15 cellular contexts compared by ENCODE assay signal in the genomic region with DNA sequence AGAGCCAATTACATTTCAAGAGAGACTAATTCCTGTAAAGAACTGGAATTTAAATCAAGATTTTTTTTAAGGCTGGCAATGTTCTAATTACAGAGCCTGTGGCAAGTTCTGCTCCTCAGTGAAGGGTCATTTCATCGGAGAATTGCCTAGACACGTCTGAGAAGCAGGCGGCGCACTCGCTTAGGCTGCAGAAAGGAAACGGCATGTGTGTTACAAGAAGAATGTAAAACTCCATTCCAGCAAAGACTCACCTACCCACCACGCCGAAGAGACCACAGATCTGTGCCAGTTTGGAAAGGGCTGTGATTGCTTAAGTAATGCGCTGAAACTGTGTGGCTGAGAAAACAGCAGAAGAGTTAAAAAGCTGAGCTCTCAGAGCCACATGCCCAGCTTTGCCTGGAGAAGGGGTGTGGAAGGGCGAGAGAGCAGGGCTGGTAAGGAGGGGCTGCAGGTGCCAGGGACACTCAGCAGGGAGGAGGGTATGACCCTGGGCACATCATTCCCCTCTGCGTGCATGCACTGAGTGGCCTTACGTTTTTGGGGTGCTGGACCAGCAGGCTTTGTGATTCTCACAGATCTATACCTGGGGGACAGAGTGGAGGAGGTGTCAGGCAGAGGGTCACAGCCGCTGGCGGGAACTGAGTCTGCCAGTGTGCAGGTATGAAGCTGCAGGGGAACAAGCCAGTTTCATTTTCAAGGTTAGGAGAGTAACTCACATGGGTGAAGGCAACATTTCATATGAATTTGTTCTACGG. TPM values are rescaled to one million over a fixed set of nuclear protein-coding genes. Genes with fewer than 3 reads are reported as not detected.
DNase-seq lines count a peak whose midpoint lies in the region; ATAC-seq and TF ChIP-seq lines count a peak whose summit lies in the region.
"Had no signal": no experiment of that assay in that cellular context is flagged by ENCODE, and none has a peak within 500 bp of the region (broad histone marks: within the 10 kb centered on the region; RNA-seq: fewer than 3 reads in every experiment).

No MANE protein-coding gene starts in this region.

- H3K27ac ChIP-seq in RWPE2 (ENCODE audit: poor library complexity, severe bottlenecking): peak overlapping the region; percentile 70
- no peak overlapping the region for H3K27ac ChIP-seq in spleen
- H3K27ac ChIP-seq in naive thymus-derived CD4-positive, alpha-beta T cell (ENCODE audit: low read depth, low read length): no peak overlapping the region
- no peak overlapping the region for H3K27ac ChIP-seq in coronary artery
- H3K27ac ChIP-seq: stomach had no signal

- peaks cover 29% of the 10 kb centered on the region for H3K4me1 ChIP-seq in RWPE2 (ENCODE audit: insufficient read depth, poor library complexity, severe bottlenecking)
- H3K4me1 ChIP-seq in endocrine pancreas (ENCODE audit: control insufficient read depth, insufficient read depth, low read length): no peaks in the 10 kb centered on the region
- peaks cover 0 to 27% (median 10%) of the 10 kb centered on the region in 6 donors for H3K4me1 ChIP-seq in spleen
- no peaks in the 10 kb centered on the region for H3K4me1 ChIP-seq in naive thymus-derived CD4-positive, alpha-beta T cell (ENCODE audit: control insufficient read depth in 2 of 2, insufficient read depth in 2 of 2, low read length in 2 of 2)

- peak overlapping the region; percentile 30 for H3K9ac ChIP-seq in endocrine pancreas (ENCODE audit: control insufficient read depth, insufficient read depth, low read length)

- intact Hi-C loops in spleen (cut with DNase I; ENCODE audit: low total_unique reads): no loop called here
- intact Hi-C loops in naive thymus-derived CD4-positive, alpha-beta T cell (cut with micrococcal nuclease): no loop called here

- ATAC-seq in RWPE2 (ENCODE audit: low read depth): peak; percentile 73
- no peak for ATAC-seq in naive thymus-derived CD4-positive, alpha-beta T cell
- ATAC-seq in activated T-cell treated with anti-CD3 and anti-CD28 coated beads, Interleukin-2, amount 50 U/mL, for 72 hours (replicated peaks in 1 of 2): no peak
- ATAC-seq in HG02938 (IDR thresholded peaks at IDR 0.05; ENCODE audit: unreplicated experiment): no peak
- ATAC-seq: PC-3 had no signal

- H3K4me1 Mint-ChIP-seq in naive thymus-derived CD4-positive, alpha-beta T cell: peaks cover 0 to 3% (median 0%) of the 10 kb centered on the region in 7 donors
- no peaks in the 10 kb centered on the region for H3K4me1 Mint-ChIP-seq in activated T-cell treated with anti-CD3 and anti-CD28 coated beads, Interleukin-2, amount 50 U/mL, for 72 hours (ENCODE audit: low read depth)

- H3K4me3 Mint-ChIP-seq in naive thymus-derived CD4-positive, alpha-beta T cell: no peak overlapping the region
- no peak overlapping the region for H3K4me3 Mint-ChIP-seq in activated T-cell treated with anti-CD3 and anti-CD28 coated beads, Interleukin-2, amount 50 U/mL, for 72 hours
- H3K4me3 Mint-ChIP-seq: activated CD4-positive, alpha-beta T cell treated with anti-CD3 and anti-CD28 coated beads, Interleukin-2, amount 10 ng/mL, durations not matched to agents 7 days and 5 days; CD4-positive, alpha-beta T cell had no signal

- no peak for TF ChIP-seq POLR2A in spleen (IDR thresholded peaks at IDR 0.05)

- peak; percentile 72 for TF ChIP-seq CTCF in RWPE2 (IDR thresholded peaks at IDR 0.05; ENCODE audit: poor library complexity, severe bottlenecking)
- TF ChIP-seq CTCF in spleen (IDR thresholded peaks at IDR 0.05 in 8 of 11, conservative IDR thresholded peaks at IDR 0.05 in 3 of 11): no peak
- no peak for TF ChIP-seq CTCF in coronary artery (IDR thresholded peaks at IDR 0.05)

- 85 to 93% (median 89%) methylated on average over 13 to 15 of the region's 15 CpGs for WGBS in spleen, 5 donors

- H3K27ac Mint-ChIP-seq in naive thymus-derived CD4-positive, alpha-beta T cell: no peak overlapping the region
- no peak overlapping the region for H3K27ac Mint-ChIP-seq in activated T-cell treated with anti-CD3 and anti-CD28 coated beads, Interleukin-2, amount 50 U/mL, for 72 hours
- H3K27ac Mint-ChIP-seq: activated CD4-positive, alpha-beta T cell treated with anti-CD3 and anti-CD28 coated beads, Interleukin-2, amount 10 ng/mL, durations not matched to agents 7 days and 5 days; CD4-positive, alpha-beta T cell had no signal

- POLR2A ChIA-PET in naive thymus-derived CD4-positive, alpha-beta T cell (lab: Charles Lee): no interaction called here

- DNase-seq in RWPE2 (ENCODE audit: low spot score) (no peak), left kidney (ENCODE audit: low read depth, low spot score) (peak; percentile 37), spleen (peak; percentile 53), coronary artery (ENCODE audit: low spot score) (no peak)
- DNase-seq in naive thymus-derived CD4-positive, alpha-beta T cell: no peak
- no peak for DNase-seq in activated T-cell treated with anti-CD3 and anti-CD28 coated beads, Interleukin-2, amount 50 U/mL, for 72 hours
- DNase-seq: activated CD4-positive, alpha-beta T cell treated with anti-CD3 and anti-CD28 coated beads, Interleukin-2, amount 10 ng/mL, durations not matched to agents 7 days and 5 days; activated gamma-delta T cell; CD4-positive, alpha-beta T cell; KBM-7; NCI-H1694; PC-3; stomach had no signal

- H3K9me3 ChIP-seq in RWPE2 (ENCODE audit: severe bottlenecking) (no peaks in the 10 kb centered on the region), endocrine pancreas (ENCODE audit: control insufficient read depth, low read length) (no peaks in the 10 kb centered on the region), spleen (no peaks in the 10 kb centered on the region)
- H3K9me3 ChIP-seq in naive thymus-derived CD4-positive, alpha-beta T cell (ENCODE audit: control insufficient read depth in 2 of 3, low read length in 3 of 3): no peaks in the 10 kb centered on the region
- H3K9me3 ChIP-seq: stomach had no signal

- no peaks in the 10 kb centered on the region for H3K27me3 Mint-ChIP-seq in naive thymus-derived CD4-positive, alpha-beta T cell
- no peaks in the 10 kb centered on the region for H3K27me3 Mint-ChIP-seq in activated T-cell treated with anti-CD3 and anti-CD28 coated beads, Interleukin-2, amount 50 U/mL, for 72 hours (ENCODE audit: low read depth)
- H3K27me3 Mint-ChIP-seq: activated CD4-positive, alpha-beta T cell treated with anti-CD3 and anti-CD28 coated beads, Interleukin-2, amount 10 ng/mL, durations not matched to agents 7 days and 5 days; CD4-positive, alpha-beta T cell had no signal

- no peak overlapping the region for H3K4me3 ChIP-seq in RWPE2 (ENCODE audit: severe bottlenecking)
- no peak overlapping the region for H3K4me3 ChIP-seq in endocrine pancreas (ENCODE audit: control insufficient read depth, insufficient read depth, low read length)
- H3K4me3 ChIP-seq in spleen: no peak overlapping the region
- H3K4me3 ChIP-seq in naive thymus-derived CD4-positive, alpha-beta T cell (ENCODE audit: low read length): no peak overlapping the region
- no peak overlapping the region for H3K4me3 ChIP-seq in coronary artery
- H3K4me3 ChIP-seq: stomach had no signal

- no peaks in the 10 kb centered on the region for H3K36me3 Mint-ChIP-seq in naive thymus-derived CD4-positive, alpha-beta T cell
- no peaks in the 10 kb centered on the region for H3K36me3 Mint-ChIP-seq in activated T-cell treated with anti-CD3 and anti-CD28 coated beads, Interleukin-2, amount 50 U/mL, for 72 hours (ENCODE audit: insufficient read depth in 2 of 2)

- H3K27me3 ChIP-seq in RWPE2 (ENCODE audit: insufficient read depth, poor library complexity, severe bottlenecking) (no peaks in the 10 kb centered on the region), endocrine pancreas (ENCODE audit: control insufficient read depth, insufficient read depth, low read length) (no peaks in the 10 kb centered on the region), spleen (replicated peaks in 1 of 7) (no peaks in the 10 kb centered on the region)
- H3K27me3 ChIP-seq in naive thymus-derived CD4-positive, alpha-beta T cell (ENCODE audit: control insufficient read depth in 2 of 2, insufficient read depth in 2 of 2, low read length in 2 of 2): no peaks in the 10 kb centered on the region
- H3K27me3 ChIP-seq: stomach had no signal

- CTCF ChIA-PET in naive thymus-derived CD4-positive, alpha-beta T cell (lab: Charles Lee): interaction anchor here (1.2 kb wide), 1 partner anchor 173 kb away, joined by 3 read pairs; no protein-coding TSS in a partner anchor

- H3K36me3 ChIP-seq in RWPE2 (ENCODE audit: low read depth) (peaks cover 26% of the 10 kb centered on the region), endocrine pancreas (ENCODE audit: control insufficient read depth, insufficient read depth, low read length) (no peaks in the 10 kb centered on the region), spleen (no peaks in the 10 kb centered on the region)
- no peaks in the 10 kb centered on the region for H3K36me3 ChIP-seq in naive thymus-derived CD4-positive, alpha-beta T cell (ENCODE audit: control insufficient read depth in 2 of 3, insufficient read depth in 3 of 3, low read length in 3 of 3)

- H3K9me3 Mint-ChIP-seq in naive thymus-derived CD4-positive, alpha-beta T cell: no peaks in the 10 kb centered on the region
- no peaks in the 10 kb centered on the region for H3K9me3 Mint-ChIP-seq in activated T-cell treated with anti-CD3 and anti-CD28 coated beads, Interleukin-2, amount 50 U/mL, for 72 hours
- H3K9me3 Mint-ChIP-seq: activated CD4-positive, alpha-beta T cell treated with anti-CD3 and anti-CD28 coated beads, Interleukin-2, amount 10 ng/mL, durations not matched to agents 7 days and 5 days; CD4-positive, alpha-beta T cell had no signal

RNA-seq across cellular contexts. Expression of a gene that starts 17.8 kb away (rescaled TPM):
- total RNA-seq in spleen: 10 to 100 TPM; 22.3 to 36.9 (median 32.9) TPM
- polyA plus RNA-seq in spleen: 1 to 10 TPM; 3.7 to 7.4 (median 5.1) TPM
- total RNA-seq in naive thymus-derived CD4-positive, alpha-beta T cell: 10 to 100 TPM; 20.2 to 37.8 (median 30.2) TPM
- polyA plus RNA-seq in naive thymus-derived CD4-positive, alpha-beta T cell: 10 to 100 TPM; 10.8 to 11.6 TPM
- total RNA-seq in activated T-cell treated with anti-CD3 and anti-CD28 coated beads, Interleukin-2, amount 50 U/mL, for 72 hours: 10 to 100 TPM; 30.3 to 32.4 TPM

Comparison
In these comparisons a context has a peak if more than half of its experiments do, and no peak if none do; other contexts are left out.
1. DNase-seq: peak in left kidney (single experiment) and spleen (single experiment); none in RWPE2 (single experiment), naive thymus-derived CD4-positive, alpha-beta T cell (0 of 9), coronary artery (single experiment) and activated T-cell treated with anti-CD3 and anti-CD28 coated beads, Interleukin-2, amount 50 U/mL, for 72 hours (0 of 2).